21 cellular contexts compared by ENCODE assay signal in genomic region chr4:91894006-91894405, GRCh38.
DNase-seq lines count a peak whose midpoint lies in the region; FAIRE-seq and TF ChIP-seq lines count a peak whose summit lies in the region.
"Had no signal": no experiment of that assay in that cellular context is flagged by ENCODE, and none has a peak within 500 bp of the region (broad histone marks: within the 10 kb centered on the region; RNA-seq: fewer than 3 reads in every experiment).

No MANE protein-coding gene starts in this region.

- BruUV-seq in MCF 10A (replicated peaks; lab: Mats Ljungman, UMichigan): no TSS peak
- no TSS peak for BruUV-seq in mammary epithelial cell (replicated peaks; lab: Mats Ljungman, UMichigan)

- no peak overlapping the region for H2AFZ ChIP-seq in mammary epithelial cell (ENCODE audit: low read depth, low read length)

- peak overlapping the region; percentile 76 for H3K27ac Mint-ChIP-seq in MCF 10A (ENCODE audit: low read depth, unreplicated experiment)
- H3K27ac Mint-ChIP-seq: B cell; CD4-positive, alpha-beta T cell; CD8-positive, alpha-beta T cell had no signal

- no peaks in the 10 kb centered on the region for H3K27me3 ChIP-seq in mammary epithelial cell (ENCODE audit: insufficient read depth, low read length)
- H3K27me3 ChIP-seq: BLaER1 treated with 17β-estradiol and CSF1 and Interleukin-3, amounts not matched to agents 10 nM and 100 nM had no signal

- in situ Hi-C loops in mammary epithelial cell (cut with MboI; ENCODE audit: low sequenced_read_pairs in 2 of 2): no loop called here

- no peaks in the 10 kb centered on the region for H4K20me1 ChIP-seq in mammary epithelial cell (ENCODE audit: insufficient read depth, low read length)
- H4K20me1 ChIP-seq: BLaER1 treated with 17β-estradiol and CSF1 and Interleukin-3, amounts not matched to agents 10 nM and 100 nM had no signal

- H3K27ac ChIP-seq in mammary epithelial cell (ENCODE audit: insufficient read depth, low read depth, low read length): no peak overlapping the region
- H3K27ac ChIP-seq in epithelial cell of prostate: no peak overlapping the region
- H3K27ac ChIP-seq: 22Rv1; A549; BLaER1 treated with 17β-estradiol and CSF1 and Interleukin-3, amounts not matched to agents 10 nM and 100 nM; C4-2B had no signal

- DNase-seq in MCF 10A (ENCODE audit: unreplicated experiment) (no peak), mammary epithelial cell (no peak), epithelial cell of prostate (ENCODE audit: low read depth, low spot score) (peak; percentile 0), NOMO-1 treated with DMSO at 0.1 percent for 48 hours (lab: John Stamatoyannopoulos, UW; ENCODE audit: unreplicated experiment) (no peak), frontal cortex (ENCODE audit: low spot score in 2 of 2) (no peak)
- DNase-seq: AML-193; Caco-2; Calu3; CD4-positive, alpha-beta T cell; CD8-positive, alpha-beta T cell; DMS79 treated with DMSO at 0.1 percent for 48 hours; GF-D8 had no signal

- no peaks in the 10 kb centered on the region for H3K4me1 Mint-ChIP-seq in MCF 10A (ENCODE audit: insufficient read depth, unreplicated experiment)
- H3K4me1 Mint-ChIP-seq: B cell had no signal

- POLR2A ChIA-PET in MCF 10A (lab: Yijun Ruan, JAX): interaction anchor here (0.7 kb wide), 1 partner anchor 447 kb away, joined by 3 read pairs; no protein-coding TSS in a partner anchor

- intact Hi-C loops in MCF 10A (cut with micrococcal nuclease) (no loop called here), mammary epithelial cell (cut with micrococcal nuclease) (no loop called here)

- H3K9me3 Mint-ChIP-seq in MCF 10A (ENCODE audit: unreplicated experiment): peaks cover 7% of the 10 kb centered on the region

- FAIRE-seq in frontal cortex (lab: Jason Lieb, UNC): no peak
- FAIRE-seq: A549, D721Med, G401.6, GM12891, GM19239 had no signal

- H3K4me3 ChIP-seq in mammary epithelial cell (replicated peaks in 1 of 3; ENCODE audit: insufficient read depth in 1 of 3, low read depth in 2 of 3, low read length in 3 of 3): no peak overlapping the region
- H3K4me3 ChIP-seq: A549; BLaER1 treated with 17β-estradiol and CSF1 and Interleukin-3, amounts not matched to agents 10 nM and 100 nM had no signal

- H3K9ac ChIP-seq in mammary epithelial cell (ENCODE audit: insufficient read depth, low read length): no peak overlapping the region
- H3K9ac ChIP-seq: BLaER1 treated with 17β-estradiol and CSF1 and Interleukin-3, amounts not matched to agents 10 nM and 100 nM had no signal

- dilution Hi-C loops in mammary epithelial cell (cut with HindIII; ENCODE audit: low sequenced_read_pairs): no loop called here

- no peaks in the 10 kb centered on the region for H3K79me2 ChIP-seq in mammary epithelial cell (ENCODE audit: insufficient read depth, low read length)

- CTCF ChIA-PET in MCF 10A (lab: Yijun Ruan, JAX) (no interaction called here), mammary epithelial cell (lab: Charles Lee; ENCODE audit: low non-redundant PET) (no interaction called here)

- no peaks in the 10 kb centered on the region for H3K4me1 ChIP-seq in mammary epithelial cell (ENCODE audit: insufficient read depth, low read length)
- H3K4me1 ChIP-seq: A549; BLaER1 treated with 17β-estradiol and CSF1 and Interleukin-3, amounts not matched to agents 10 nM and 100 nM; Caco-2 had no signal

- TF ChIP-seq CTCF in MCF 10A (IDR thresholded peaks at IDR 0.05; ENCODE audit: unreplicated experiment) (no peak), mammary epithelial cell (conservative IDR thresholded peaks at IDR 0.05 in 1 of 2, IDR thresholded peaks at IDR 0.05 in 1 of 2; ENCODE audit: extremely low read depth in 1 of 2, insufficient read depth in 1 of 2, low read depth in 1 of 2, low read length in 2 of 2) (no peak)

- H3K36me3 Mint-ChIP-seq in MCF 10A (ENCODE audit: insufficient read depth, unreplicated experiment): no peaks in the 10 kb centered on the region
- H3K36me3 Mint-ChIP-seq: CD8-positive, alpha-beta T cell had no signal

- H3K4me2 ChIP-seq in mammary epithelial cell (ENCODE audit: insufficient read depth, low read depth, low read length): no peak overlapping the region
- H3K4me2 ChIP-seq: A549; BLaER1 treated with 17β-estradiol and CSF1 and Interleukin-3, amounts not matched to agents 10 nM and 100 nM had no signal

- no peak overlapping the region for H3K4me3 Mint-ChIP-seq in MCF 10A (ENCODE audit: unreplicated experiment)
- H3K4me3 Mint-ChIP-seq: B cell; CD4-positive, alpha-beta T cell; CD8-positive, alpha-beta T cell had no signal

- H3K36me3 ChIP-seq in mammary epithelial cell (ENCODE audit: insufficient read depth, low read length): no peaks in the 10 kb centered on the region
- H3K36me3 ChIP-seq: BLaER1 treated with 17β-estradiol and CSF1 and Interleukin-3, amounts not matched to agents 10 nM and 100 nM had no signal

- H3K27me3 Mint-ChIP-seq in MCF 10A (ENCODE audit: insufficient read depth, unreplicated experiment): no peaks in the 10 kb centered on the region
- H3K27me3 Mint-ChIP-seq: B cell; CD4-positive, alpha-beta T cell had no signal

- no peaks in the 10 kb centered on the region for H3K9me3 ChIP-seq in mammary epithelial cell (replicated peaks; ENCODE audit: insufficient read depth, low read length)
- H3K9me3 ChIP-seq: A549; BLaER1 treated with 17β-estradiol and CSF1 and Interleukin-3, amounts not matched to agents 10 nM and 100 nM had no signal
